Comparison of ENCODE assay signal across 33 cellular contexts in genomic region chr19:948842-949496, GRCh38. TPM values are rescaled to one million over a fixed set of nuclear protein-coding genes. Genes with fewer than 3 reads are reported as not detected.
DNase-seq lines count a peak whose midpoint lies in the region; ATAC-seq, FAIRE-seq and TF ChIP-seq lines count a peak whose summit lies in the region.
"Had no signal": no experiment of that assay in that cellular context is flagged by ENCODE, and none has a peak within 500 bp of the region (broad histone marks: within the 10 kb centered on the region; RNA-seq: fewer than 3 reads in every experiment).

No MANE protein-coding gene starts in this region.

- peak overlapping the region; percentile 46 for H3K27ac ChIP-seq in WERI-Rb-1
- H3K27ac ChIP-seq in HepG2 (ENCODE audit: extremely low read length, insufficient read depth, low read length): peak overlapping the region; percentile 38
- peak overlapping the region in 2 of 8 donors; percentile 6 to 13 for H3K27ac ChIP-seq in spleen
- H3K27ac ChIP-seq: 22Rv1, esophagus muscularis mucosa, lower lobe of right lung, psoas muscle had no signal

- H3K4me3 ChIP-seq in WERI-Rb-1 (ENCODE audit: low read depth, low read length) (no peak overlapping the region), HepG2 (replicated peaks in 1 of 3; ENCODE audit: insufficient read depth in 1 of 3, low read depth in 2 of 3, low read length in 3 of 3) (no peak overlapping the region), spleen (no peak overlapping the region)
- H3K4me3 ChIP-seq: adrenal gland, esophagus muscularis mucosa, heart right ventricle, lower lobe of right lung, psoas muscle, upper lobe of left lung had no signal

- TF ChIP-seq EP300 in HepG2 (IDR thresholded peaks at IDR 0.05; ENCODE audit: low read depth in 2 of 2, low read length in 2 of 2) (no peak), HepG2 (CRISPR knock-in tag; IDR thresholded peaks at IDR 0.05; ENCODE audit: borderline replicate concordance) (no peak)

- H3K27me3 ChIP-seq in WERI-Rb-1 (ENCODE audit: insufficient read depth, low read depth, severe bottlenecking): no peaks in the 10 kb centered on the region
- no peaks in the 10 kb centered on the region; a peak in 1 of 5 replicates for H3K27me3 ChIP-seq in HepG2 (ENCODE audit: control insufficient read depth in 1 of 2, insufficient read depth in 2 of 2, low read length in 2 of 2)
- no peaks in the 10 kb centered on the region for H3K27me3 ChIP-seq in spleen (replicated peaks in 1 of 7)
- H3K27me3 ChIP-seq: adrenal gland, esophagus muscularis mucosa, heart right ventricle, upper lobe of left lung had no signal

- DNase-seq in NCI-H82 (lab: John Stamatoyannopoulos, UW): peak; percentile 27
- no peak for DNase-seq in NCI-H82 treated with DMSO at 0.1 percent for 48 hours (lab: John Stamatoyannopoulos, UW; ENCODE audit: unreplicated experiment)
- DNase-seq in WERI-Rb-1: peak; percentile 82
- DNase-seq in HepG2 (ENCODE audit: low spot score): no peak
- DNase-seq in spleen: no peak
- no peak for DNase-seq in NCI-H2227 treated with DMSO at 0.1 percent for 48 hours (lab: John Stamatoyannopoulos, UW)
- no peak for DNase-seq in head of caudate nucleus
- DNase-seq in NCI-H146 (lab: John Stamatoyannopoulos, UW): no peak
- DNase-seq: activated CD8-positive, alpha-beta memory T cell treated with anti-CD3 and anti-CD28 coated beads, Interleukin-2, amount 50 U/mL, for 48 hours; activated CD8-positive, alpha-beta T cell treated with anti-CD3 and anti-CD28 coated beads for 36 hours; activated naive CD4-positive, alpha-beta T cell treated with anti-CD3 and anti-CD28 coated beads for 36 hours; adrenal gland; foreskin fibroblast; heart right ventricle; HFFc6; lower lobe of right lung; NCI-H1417; NCI-H2081; NCI-H69; psoas muscle; SHP77 treated with DMSO at 0.1 percent for 48 hours; stimulated activated CD4-positive, alpha-beta T cell treated with anti-CD3 and anti-CD28 coated beads, Interleukin-4, amount 100 ng/mL, for 24 hours; substantia nigra had no signal

- CTCF ChIA-PET in HepG2 (lab: Yijun Ruan, JAX; ENCODE audit: low intra/inter-chr PET ratio, low total read pairs): no interaction called here

- BruUV-seq in HepG2 (replicated peaks; lab: Mats Ljungman, UMichigan): no TSS peak

- POLR2A ChIA-PET in HepG2 (lab: Yijun Ruan, JAX): interaction anchor here (1.2 to 1.7 kb wide), 3 partner anchors 12 to 21 kb away, joined by 3 to 5 read pairs (median 4); no protein-coding TSS in a partner anchor

- no peak for TF ChIP-seq POLR2A in HepG2 (IDR thresholded peaks at IDR 0.05; ENCODE audit: insufficient read depth in 1 of 2, low read depth in 2 of 2, low read length in 2 of 2)
- no peak for TF ChIP-seq POLR2A in spleen (IDR thresholded peaks at IDR 0.05)

- in situ Hi-C loops in HepG2 (cut with HindIII; ENCODE audit: extremely low pct_ligation_motif_present, low pct_unique_long_range_greater_than_20kb): no loop called here

- H3K4me1 ChIP-seq in HepG2 (ENCODE audit: insufficient read depth, low read length) (peaks cover 72% of the 10 kb centered on the region), spleen (peaks cover 8 to 92% (median 63%) of the 10 kb centered on the region in 6 donors)
- H3K4me1 ChIP-seq: psoas muscle had no signal

- H3K9me3 ChIP-seq in WERI-Rb-1 (ENCODE audit: severe bottlenecking) (no peaks in the 10 kb centered on the region), HepG2 (ENCODE audit: low read length) (no peaks in the 10 kb centered on the region), spleen (no peaks in the 10 kb centered on the region)
- H3K9me3 ChIP-seq: adrenal gland, esophagus muscularis mucosa, heart right ventricle, lower lobe of right lung, psoas muscle, upper lobe of left lung had no signal

- no peak for FAIRE-seq in HepG2 (lab: Jason Lieb, UNC)
- FAIRE-seq: D721Med, endometrium, RCC 7860 had no signal

- ATAC-seq in HepG2: no peak
- ATAC-seq: activated CD8-positive, alpha-beta T cell treated with anti-CD3 and anti-CD28 coated beads for 36 hours; heart right ventricle; lower lobe of right lung; psoas muscle had no signal

- no peak for TF ChIP-seq RAD21 in HepG2 (CRISPR knock-in tag; IDR thresholded peaks at IDR 0.05)

- H3K4me2 ChIP-seq in HepG2 (ENCODE audit: low read depth, low read length): no peak overlapping the region

- peaks cover 65% of the 10 kb centered on the region for H3K79me2 ChIP-seq in HepG2 (ENCODE audit: insufficient read depth, low read length)

- intact Hi-C loops in HepG2 (cut with micrococcal nuclease; ENCODE audit: unreplicated experiment) (no loop called here), spleen (cut with DNase I; ENCODE audit: low total_unique reads) (no loop called here), head of caudate nucleus (cut with DNase I) (no loop called here)

- no peak for TF ChIP-seq CTCF in WERI-Rb-1 (IDR thresholded peaks at IDR 0.05; ENCODE audit: low read depth, low read length)
- no peak for TF ChIP-seq CTCF in HepG2 (CRISPR knock-in tag; IDR thresholded peaks at IDR 0.05)
- no peak for TF ChIP-seq CTCF in spleen (IDR thresholded peaks at IDR 0.05 in 8 of 11, conservative IDR thresholded peaks at IDR 0.05 in 3 of 11)

- 90% methylated on average over 20 of the region's 25 CpGs for WGBS in HepG2 (ENCODE audit: low lambda C conversion rate)
- WGBS in spleen, 5 donors: 73 to 85% (median 77%) methylated on average over 18 to 25 of the region's 25 CpGs

- no peak overlapping the region for H3K9ac ChIP-seq in HepG2 (ENCODE audit: insufficient read depth, low read depth, low read length)

- no peak overlapping the region for H2AFZ ChIP-seq in HepG2 (ENCODE audit: low read length)

- H4K20me1 ChIP-seq in HepG2 (ENCODE audit: insufficient read depth, low read length): peaks cover 29% of the 10 kb centered on the region; the same call in 1 of the 2 replicates

- peaks cover 13% of the 10 kb centered on the region for H3K36me3 ChIP-seq in WERI-Rb-1
- H3K36me3 ChIP-seq in HepG2 (replicated peaks in 1 of 2; ENCODE audit: control insufficient read depth in 1 of 2, insufficient read depth in 2 of 2, low read length in 2 of 2): peaks cover 15 to 34% of the 10 kb centered on the region in 2 experiments; a peak in 4 of 5 replicates
- peaks cover 0 to 21% (median 0%) of the 10 kb centered on the region in 6 donors for H3K36me3 ChIP-seq in spleen
- H3K36me3 ChIP-seq: adrenal gland, lower lobe of right lung had no signal

RNA-seq across cellular contexts. Expression of gene ARID3A, which starts 23.1 kb away (rescaled TPM):
- total RNA-seq in HepG2 (2016; rRNA removed; fragmentation: Illumina TruSeq; extraction: Trizol): 53.8 and 71.3 TPM in 2 replicates
- total RNA-seq in HepG2 (2016; cell fraction: cytosol; rRNA removed; fragmentation: Illumina TruSeq; extraction: Trizol; ENCODE audit: low read depth): 26.5 and 31.5 TPM in 2 replicates
- 41.5 and 68.9 TPM in 2 replicates for total RNA-seq in HepG2 (2016; cell fraction: insoluble cytoplasmic fraction; rRNA removed; fragmentation: Illumina TruSeq; extraction: Trizol)
- total RNA-seq in HepG2 (2016; cell fraction: membrane; rRNA removed; fragmentation: Illumina TruSeq; extraction: Trizol): 56.8 and 62.2 TPM in 2 replicates
- total RNA-seq in HepG2 (2016; cell fraction: nucleus; rRNA removed; fragmentation: Illumina TruSeq; extraction: Trizol): 35.6 and 47.1 TPM in 2 replicates
- 77.9 and 102 TPM in 2 replicates for polyA plus RNA-seq in HepG2 (2011; rRNA removed)
- polyA plus RNA-seq in HepG2 (2011; cell fraction: cytosol; rRNA removed): 44.7 and 68.0 TPM in 2 replicates
- polyA plus RNA-seq in HepG2 (2011; cell fraction: nucleus; rRNA removed): 150 and 160 TPM in 2 replicates
- 78.6 and 99.3 TPM in 2 replicates for polyA plus RNA-seq in HepG2 (2012)
- polyA plus RNA-seq in HepG2 (2016; cell fraction: cytosol; fragmentation: Illumina TruSeq; extraction: Trizol; ENCODE audit: low read depth): 31.0 and 31.3 TPM in 2 replicates
- polyA plus RNA-seq in HepG2 (2016; cell fraction: insoluble cytoplasmic fraction; fragmentation: Illumina TruSeq; extraction: Trizol; ENCODE audit: low read depth): 58.1 and 70.4 TPM in 2 replicates
- polyA plus RNA-seq in HepG2 (2016; cell fraction: membrane; fragmentation: Illumina TruSeq; extraction: Trizol; ENCODE audit: low read depth): 47.1 and 58.2 TPM in 2 replicates
- polyA plus RNA-seq in HepG2 (2016; cell fraction: nucleus; fragmentation: Illumina TruSeq; extraction: Trizol; ENCODE audit: insufficient read depth, low read depth): 76.0 and 89.6 TPM in 2 replicates
- polyA minus RNA-seq in HepG2 (2011; rRNA and poly(A)+ RNA removed; ENCODE audit: low replicate concordance): 15.5 and 299 TPM in 2 replicates
- 163 and 199 TPM in 2 replicates for polyA minus RNA-seq in HepG2 (2011; cell fraction: cytosol; rRNA and poly(A)+ RNA removed)
- 48.5 and 77.1 TPM in 2 replicates for polyA minus RNA-seq in HepG2 (2011; cell fraction: nucleus; rRNA and poly(A)+ RNA removed)
- total RNA-seq in spleen: 10 to 100 TPM; 14.9 to 42.5 (median 22.6) TPM
- polyA plus RNA-seq in spleen: 10 to 100 TPM in 1 of 3 donors, 1 to 10 TPM in 2; 2.5 to 10.3 (median 3.2) TPM

RNA-seq across cellular contexts. Expression of gene KISS1R, which starts 31.8 kb away (rescaled TPM):
- total RNA-seq in HepG2 (2016; rRNA removed; fragmentation: Illumina TruSeq; extraction: Trizol) (3.9 and 10.2 TPM in 2 replicates), spleen (under 1 TPM in 5 of 7 donors, not detected in 2; 0.30 to 0.50 (median 0.37) TPM)
- 4.7 and 5.1 TPM in 2 replicates for total RNA-seq in HepG2 (2016; cell fraction: cytosol; rRNA removed; fragmentation: Illumina TruSeq; extraction: Trizol; ENCODE audit: low read depth)
- total RNA-seq in HepG2 (2016; cell fraction: insoluble cytoplasmic fraction; rRNA removed; fragmentation: Illumina TruSeq; extraction: Trizol): 3.2 and 9.6 TPM in 2 replicates
- total RNA-seq in HepG2 (2016; cell fraction: membrane; rRNA removed; fragmentation: Illumina TruSeq; extraction: Trizol): 7.1 and 8.6 TPM in 2 replicates
- 8.2 and 8.4 TPM in 2 replicates for total RNA-seq in HepG2 (2016; cell fraction: nucleus; rRNA removed; fragmentation: Illumina TruSeq; extraction: Trizol)
- polyA plus RNA-seq in HepG2 (2011; rRNA removed) (1.1 and 1.5 TPM in 2 replicates), spleen (under 1 TPM; 0.22 to 0.42 (median 0.27) TPM)
- polyA plus RNA-seq in HepG2 (2011; cell fraction: cytosol; rRNA removed): 1.6 and 3.0 TPM in 2 replicates
- polyA plus RNA-seq in HepG2 (2011; cell fraction: nucleus; rRNA removed): 10.4 and 11.9 TPM in 2 replicates
- 2.8 and 4.0 TPM in 2 replicates for polyA plus RNA-seq in HepG2 (2012)
- 3.6 and 4.4 TPM in 2 replicates for polyA plus RNA-seq in HepG2 (2016; cell fraction: cytosol; fragmentation: Illumina TruSeq; extraction: Trizol; ENCODE audit: low read depth)
- polyA plus RNA-seq in HepG2 (2016; cell fraction: insoluble cytoplasmic fraction; fragmentation: Illumina TruSeq; extraction: Trizol; ENCODE audit: low read depth): 4.2 and 5.9 TPM in 2 replicates
- 4.5 and 6.0 TPM in 2 replicates for polyA plus RNA-seq in HepG2 (2016; cell fraction: membrane; fragmentation: Illumina TruSeq; extraction: Trizol; ENCODE audit: low read depth)
- 15.3 and 19.1 TPM in 2 replicates for polyA plus RNA-seq in HepG2 (2016; cell fraction: nucleus; fragmentation: Illumina TruSeq; extraction: Trizol; ENCODE audit: insufficient read depth, low read depth)
- 5.9 TPM in 1 of 2 replicates, not detected in the other for polyA minus RNA-seq in HepG2 (2011; rRNA and poly(A)+ RNA removed; ENCODE audit: low replicate concordance)
- polyA minus RNA-seq in HepG2 (2011; cell fraction: cytosol; rRNA and poly(A)+ RNA removed): 2.4 and 3.7 TPM in 2 replicates
- polyA minus RNA-seq in HepG2 (2011; cell fraction: nucleus; rRNA and poly(A)+ RNA removed): 0.50 and 0.77 TPM in 2 replicates
- total RNA-seq: dermis microvascular lymphatic vessel endothelial cell, esophagus muscularis mucosa, heart right ventricle, HFFc6, HT-29, lower lobe of right lung, psoas muscle, upper lobe of left lung had no signal
- polyA plus RNA-seq: adrenal gland, heart right ventricle had no signal

RNA-seq across cellular contexts. Expression of gene WDR18, which starts 35.2 kb away (rescaled TPM):
- total RNA-seq in HepG2 (2016; rRNA removed; fragmentation: Illumina TruSeq; extraction: Trizol) (47.6 and 49.7 TPM in 2 replicates), spleen (10 to 100 TPM; 17.8 to 63.4 (median 28.2) TPM)
- total RNA-seq in HepG2 (2016; cell fraction: cytosol; rRNA removed; fragmentation: Illumina TruSeq; extraction: Trizol; ENCODE audit: low read depth): 26.1 and 29.1 TPM in 2 replicates
- 48.0 and 48.9 TPM in 2 replicates for total RNA-seq in HepG2 (2016; cell fraction: insoluble cytoplasmic fraction; rRNA removed; fragmentation: Illumina TruSeq; extraction: Trizol)
- total RNA-seq in HepG2 (2016; cell fraction: membrane; rRNA removed; fragmentation: Illumina TruSeq; extraction: Trizol): 31.0 and 31.9 TPM in 2 replicates
- 29.6 and 30.6 TPM in 2 replicates for total RNA-seq in HepG2 (2016; cell fraction: nucleus; rRNA removed; fragmentation: Illumina TruSeq; extraction: Trizol)
- polyA plus RNA-seq in HepG2 (2011; rRNA removed) (36.4 and 44.6 TPM in 2 replicates), spleen (10 to 100 TPM; 57.6 to 96.0 (median 85.9) TPM)
- 25.5 and 56.5 TPM in 2 replicates for polyA plus RNA-seq in HepG2 (2011; cell fraction: cytosol; rRNA removed)
- 182 and 212 TPM in 2 replicates for polyA plus RNA-seq in HepG2 (2011; cell fraction: nucleus; rRNA removed)
- 32.8 and 36.1 TPM in 2 replicates for polyA plus RNA-seq in HepG2 (2012)
- polyA plus RNA-seq in HepG2 (2016; cell fraction: cytosol; fragmentation: Illumina TruSeq; extraction: Trizol; ENCODE audit: low read depth): 33.6 and 34.5 TPM in 2 replicates
- polyA plus RNA-seq in HepG2 (2016; cell fraction: insoluble cytoplasmic fraction; fragmentation: Illumina TruSeq; extraction: Trizol; ENCODE audit: low read depth): 54.6 and 65.2 TPM in 2 replicates
- 27.0 and 27.2 TPM in 2 replicates for polyA plus RNA-seq in HepG2 (2016; cell fraction: membrane; fragmentation: Illumina TruSeq; extraction: Trizol; ENCODE audit: low read depth)
- 69.0 and 72.3 TPM in 2 replicates for polyA plus RNA-seq in HepG2 (2016; cell fraction: nucleus; fragmentation: Illumina TruSeq; extraction: Trizol; ENCODE audit: insufficient read depth, low read depth)
- polyA minus RNA-seq in HepG2 (2011; rRNA and poly(A)+ RNA removed; ENCODE audit: low replicate concordance): 59.9 and 104 TPM in 2 replicates
- 40.3 and 49.5 TPM in 2 replicates for polyA minus RNA-seq in HepG2 (2011; cell fraction: cytosol; rRNA and poly(A)+ RNA removed)
- 29.6 and 30.8 TPM in 2 replicates for polyA minus RNA-seq in HepG2 (2011; cell fraction: nucleus; rRNA and poly(A)+ RNA removed)

RNA-seq across cellular contexts. Expression of gene R3HDM4, which starts 36.0 kb away (rescaled TPM):
- total RNA-seq in HepG2 (2016; rRNA removed; fragmentation: Illumina TruSeq; extraction: Trizol) (21.8 and 26.2 TPM in 2 replicates), spleen (100 to 1,000 TPM in 3 of 7 donors, 10 to 100 TPM in 4; 41.0 to 175 (median 90.9) TPM)
- total RNA-seq in HepG2 (2016; cell fraction: cytosol; rRNA removed; fragmentation: Illumina TruSeq; extraction: Trizol; ENCODE audit: low read depth): 17.5 and 31.0 TPM in 2 replicates
- 22.0 and 24.7 TPM in 2 replicates for total RNA-seq in HepG2 (2016; cell fraction: insoluble cytoplasmic fraction; rRNA removed; fragmentation: Illumina TruSeq; extraction: Trizol)
- 29.7 and 34.2 TPM in 2 replicates for total RNA-seq in HepG2 (2016; cell fraction: membrane; rRNA removed; fragmentation: Illumina TruSeq; extraction: Trizol)
- total RNA-seq in HepG2 (2016; cell fraction: nucleus; rRNA removed; fragmentation: Illumina TruSeq; extraction: Trizol): 16.4 and 18.7 TPM in 2 replicates
- polyA plus RNA-seq in HepG2 (2011; rRNA removed) (26.9 and 40.4 TPM in 2 replicates), spleen (10 to 100 TPM; 74.6 to 99.7 (median 87.4) TPM)
- 30.7 and 39.0 TPM in 2 replicates for polyA plus RNA-seq in HepG2 (2011; cell fraction: cytosol; rRNA removed)
- 57.8 and 68.0 TPM in 2 replicates for polyA plus RNA-seq in HepG2 (2011; cell fraction: nucleus; rRNA removed)
- polyA plus RNA-seq in HepG2 (2012): 22.6 and 31.3 TPM in 2 replicates
- polyA plus RNA-seq in HepG2 (2016; cell fraction: cytosol; fragmentation: Illumina TruSeq; extraction: Trizol; ENCODE audit: low read depth): 24.5 and 25.3 TPM in 2 replicates
- polyA plus RNA-seq in HepG2 (2016; cell fraction: insoluble cytoplasmic fraction; fragmentation: Illumina TruSeq; extraction: Trizol; ENCODE audit: low read depth): 39.3 and 43.4 TPM in 2 replicates
- 44.4 and 45.0 TPM in 2 replicates for polyA plus RNA-seq in HepG2 (2016; cell fraction: membrane; fragmentation: Illumina TruSeq; extraction: Trizol; ENCODE audit: low read depth)
- 58.7 and 76.5 TPM in 2 replicates for polyA plus RNA-seq in HepG2 (2016; cell fraction: nucleus; fragmentation: Illumina TruSeq; extraction: Trizol; ENCODE audit: insufficient read depth, low read depth)
- 15.6 and 40.4 TPM in 2 replicates for polyA minus RNA-seq in HepG2 (2011; rRNA and poly(A)+ RNA removed; ENCODE audit: low replicate concordance)
- 11.7 and 15.6 TPM in 2 replicates for polyA minus RNA-seq in HepG2 (2011; cell fraction: cytosol; rRNA and poly(A)+ RNA removed)
- 8.1 and 9.8 TPM in 2 replicates for polyA minus RNA-seq in HepG2 (2011; cell fraction: nucleus; rRNA and poly(A)+ RNA removed)

RNA-seq across cellular contexts. Expression of gene GRIN3B, which starts 51.2 kb away (rescaled TPM):
- total RNA-seq in HepG2 (2016; rRNA removed; fragmentation: Illumina TruSeq; extraction: Trizol) (0.07 TPM in 1 of 2 replicates, not detected in the other), spleen (under 1 TPM in 2 of 7 donors, not detected in 5; 0.07 to 0.11 TPM)
- not detected in 2 replicates for total RNA-seq in HepG2 (2016; cell fraction: cytosol; rRNA removed; fragmentation: Illumina TruSeq; extraction: Trizol; ENCODE audit: low read depth)
- 0.17 TPM in 1 of 2 replicates, not detected in the other for total RNA-seq in HepG2 (2016; cell fraction: insoluble cytoplasmic fraction; rRNA removed; fragmentation: Illumina TruSeq; extraction: Trizol)
- not detected in 2 replicates for total RNA-seq in HepG2 (2016; cell fraction: membrane; rRNA removed; fragmentation: Illumina TruSeq; extraction: Trizol)
- 0.28 TPM in 1 of 2 replicates, not detected in the other for total RNA-seq in HepG2 (2016; cell fraction: nucleus; rRNA removed; fragmentation: Illumina TruSeq; extraction: Trizol)
- polyA plus RNA-seq in HepG2 (2011; rRNA removed) (0.20 and 0.34 TPM in 2 replicates), spleen (not detected)
- polyA plus RNA-seq in HepG2 (2011; cell fraction: cytosol; rRNA removed): 0.15 and 0.47 TPM in 2 replicates
- 2.8 and 7.1 TPM in 2 replicates for polyA plus RNA-seq in HepG2 (2011; cell fraction: nucleus; rRNA removed)
- polyA plus RNA-seq in HepG2 (2012): 0.23 and 0.28 TPM in 2 replicates
- not detected in 2 replicates for polyA plus RNA-seq in HepG2 (2016; cell fraction: cytosol; fragmentation: Illumina TruSeq; extraction: Trizol; ENCODE audit: low read depth)
- polyA plus RNA-seq in HepG2 (2016; cell fraction: insoluble cytoplasmic fraction; fragmentation: Illumina TruSeq; extraction: Trizol; ENCODE audit: low read depth): not detected in 2 replicates
- not detected in 2 replicates for polyA plus RNA-seq in HepG2 (2016; cell fraction: membrane; fragmentation: Illumina TruSeq; extraction: Trizol; ENCODE audit: low read depth)
- polyA plus RNA-seq in HepG2 (2016; cell fraction: nucleus; fragmentation: Illumina TruSeq; extraction: Trizol; ENCODE audit: insufficient read depth, low read depth): 0.27 and 0.38 TPM in 2 replicates
- 0.42 TPM in 1 of 2 replicates, not detected in the other for polyA minus RNA-seq in HepG2 (2011; rRNA and poly(A)+ RNA removed; ENCODE audit: low replicate concordance)
- polyA minus RNA-seq in HepG2 (2011; cell fraction: cytosol; rRNA and poly(A)+ RNA removed): not detected in 2 replicates
- 0.13 and 0.37 TPM in 2 replicates for polyA minus RNA-seq in HepG2 (2011; cell fraction: nucleus; rRNA and poly(A)+ RNA removed)
- total RNA-seq: activated T-helper 1 cell treated with anti-CD3 and anti-CD28 coated beads, Interleukin-12 subunit alpha, Interleukin-12 subunit beta, Interleukin-2, Interleukin-4 antibody, amounts not matched to agents 30 ng/mL and 10 ng/mL and 1 ng/mL, durations not matched to agents 14 hours and 24 hours and 36 hours; HT-29; T-helper 2 cell treated with Interferon-gamma antibody and Interleukin-4, amounts not matched to agents 100 ng/mL and 5 ng/mL, for 36 hours had no signal

Comparison
In these comparisons a context has a peak if more than half of its experiments do, and no peak if none do; other contexts are left out.
1. DNase-seq: peak in NCI-H82 (single experiment) and WERI-Rb-1 (single experiment); none in NCI-H82 treated with DMSO at 0.1 percent for 48 hours (single experiment), HepG2 (single experiment), spleen (single experiment), NCI-H2227 treated with DMSO at 0.1 percent for 48 hours (single experiment), head of caudate nucleus (0 of 42) and NCI-H146 (single experiment).